ENCODE assay signal across 10 cellular contexts in the genomic region with DNA sequence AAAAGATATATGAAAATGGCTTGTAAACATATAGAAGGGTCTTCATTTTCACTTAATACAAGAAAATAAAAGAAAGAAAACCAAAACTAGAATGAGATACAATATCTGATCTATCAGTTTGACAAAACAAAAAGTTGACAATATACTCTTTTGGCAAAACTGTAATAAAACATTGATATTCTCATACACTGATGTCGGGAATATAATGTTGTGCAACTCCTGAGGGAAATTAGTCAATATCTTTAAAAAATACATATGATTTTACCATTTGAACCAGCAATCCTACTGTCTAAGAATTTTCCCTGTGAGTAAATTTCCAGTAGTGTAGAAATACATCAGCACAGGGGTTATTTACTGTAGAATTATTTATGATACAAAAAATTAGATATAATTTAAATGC.
"Had no signal": no experiment of that assay in that cellular context is flagged by ENCODE, and none has a peak within 500 bp of the region (broad histone marks: within the 10 kb centered on the region; RNA-seq: fewer than 3 reads in every experiment).

No MANE protein-coding gene starts in this region.

- H3K4me3 ChIP-seq: GM23248, HAP-1 had no signal

- H3K4me1 Mint-ChIP-seq: IgD-negative memory B cell had no signal

- H3K4me2 ChIP-seq: KMS-11 had no signal

- H3K4me3 Mint-ChIP-seq: HFFc6, IgD-negative memory B cell had no signal

- H3K4me1 ChIP-seq: HAP-1 had no signal

- H3K27ac Mint-ChIP-seq: HFFc6, IgD-negative memory B cell had no signal

- H2AFZ ChIP-seq: GM23248 had no signal

- ATAC-seq: HCT116 had no signal

- H3K9ac ChIP-seq: GM23248, KMS-11 had no signal

- DNase-seq: GM23248, GOT3, H7, HFFc6, KBM-7 had no signal

- H3K36me3 ChIP-seq: HAP-1 had no signal

- H3K27me3 Mint-ChIP-seq: IgD-negative memory B cell had no signal

- H3K9me3 ChIP-seq: HAP-1 had no signal

- H3K27ac ChIP-seq: GM23248, HL-60, KMS-11 had no signal
